ENCODE assay signal across 1 cellular context in the genomic region with DNA sequence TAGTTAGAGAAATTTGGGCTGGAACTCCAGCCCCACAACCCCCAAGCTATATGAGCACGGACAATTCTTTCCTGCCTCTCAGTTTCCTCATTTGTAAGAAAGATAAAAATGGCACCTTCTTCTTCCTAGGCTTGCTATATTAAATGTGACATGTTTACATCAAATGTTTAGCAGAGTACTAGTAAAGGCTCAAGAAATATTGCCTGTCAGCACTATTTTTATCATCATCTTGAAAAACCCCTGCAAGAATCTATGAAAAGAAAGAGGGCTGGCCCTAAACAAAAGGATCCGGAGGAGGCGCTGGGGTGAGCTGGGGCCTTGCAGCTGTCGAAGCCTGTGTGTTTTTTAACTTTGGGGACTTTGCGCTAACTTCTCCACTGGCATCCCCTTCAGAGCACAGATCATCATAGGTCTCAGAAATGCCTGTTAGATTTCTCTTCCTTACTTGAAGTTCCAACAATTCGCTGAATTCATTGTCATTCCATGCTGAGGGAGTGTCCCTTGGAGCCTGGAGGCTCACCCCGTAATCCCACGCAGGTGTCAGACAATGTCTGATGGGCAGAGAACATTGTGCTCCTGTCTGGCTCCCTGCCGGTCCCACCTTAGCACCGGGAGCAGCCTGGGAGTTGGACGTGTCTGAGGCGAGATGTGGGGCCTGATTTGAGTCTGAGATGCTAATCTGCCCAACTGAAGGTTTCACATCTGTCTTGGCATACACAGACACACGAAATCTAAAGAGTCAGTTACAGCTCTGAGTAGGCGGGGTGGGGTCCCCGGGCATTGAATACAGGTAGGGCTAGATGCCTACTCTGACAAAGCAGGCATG.
TF ChIP-seq lines count a peak whose summit lies in the region.

No MANE protein-coding gene starts in this region.

TF ChIP-seq in IMR-90, 13 proteins besides CTCF, POLR2A, EP300 and RAD21:
- TF ChIP-seq MAFK (IDR thresholded peaks at IDR 0.05; ENCODE audit: low read depth, low read length) (peak; percentile 70), MAZ (IDR thresholded peaks at IDR 0.05; ENCODE audit: borderline replicate concordance, low read depth, low read length) (no peak)
